Comparison of ENCODE assay signal across 8 cellular contexts in the genomic region with DNA sequence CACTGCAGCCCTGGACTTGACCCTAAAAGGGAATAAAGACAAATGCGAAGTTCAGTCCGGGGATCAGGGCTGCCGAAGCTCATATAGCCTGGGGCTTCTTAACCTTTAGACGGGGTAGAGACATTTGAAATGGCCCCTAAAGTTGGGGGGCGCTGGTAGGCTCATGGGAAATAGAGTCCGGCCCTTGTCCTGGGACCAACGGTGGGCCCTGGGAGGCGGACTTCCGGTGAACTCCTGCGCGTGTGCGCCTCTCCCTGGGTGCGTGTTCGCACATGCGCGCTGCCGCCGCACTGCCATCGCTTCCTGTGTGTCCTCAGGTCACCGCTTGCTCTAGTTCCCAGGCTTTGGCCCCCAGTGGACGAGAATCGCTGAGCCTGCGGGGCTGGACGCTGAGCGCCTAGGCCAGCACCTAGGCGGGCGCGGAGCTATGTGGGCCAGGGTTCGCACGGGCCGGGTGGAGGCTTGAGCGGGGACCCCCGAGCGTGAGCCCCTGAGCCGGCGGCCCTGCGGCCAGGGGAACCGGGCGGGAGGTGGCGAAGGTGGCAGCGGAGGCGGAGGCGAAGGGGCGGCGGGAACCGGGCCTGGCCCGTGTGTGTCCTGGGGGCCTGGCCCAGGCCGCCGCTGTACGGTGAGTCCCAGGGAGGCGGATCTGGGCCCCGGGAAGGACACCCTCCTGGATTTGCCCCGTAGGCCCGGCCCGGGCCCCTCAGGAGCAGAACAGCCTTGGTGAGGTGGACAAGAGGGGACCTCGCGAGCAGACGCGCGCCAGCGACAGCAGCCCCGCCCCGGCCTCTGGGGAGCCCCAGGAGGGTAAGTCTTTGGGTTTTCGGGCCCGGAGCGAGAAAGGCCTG. TPM values are rescaled to one million over a fixed set of nuclear protein-coding genes. Genes with fewer than 3 reads are reported as not detected.
DNase-seq lines count a peak whose midpoint lies in the region; ATAC-seq and TF ChIP-seq lines count a peak whose summit lies in the region.

No MANE protein-coding gene starts in this region.

- H3K9me3 ChIP-seq in ectodermal cell (ENCODE audit: control insufficient read depth, low read length), result no peaks in the 10 kb centered on the region
- H3K9me3 ChIP-seq in lung (ENCODE audit: control insufficient read depth in 2 of 2, insufficient read depth in 1 of 2, low read length in 1 of 2), result no peaks in the 10 kb centered on the region

- H3K36me3 ChIP-seq in ectodermal cell (ENCODE audit: control insufficient read depth, insufficient read depth, low read length) (peaks cover 6% of the 10 kb centered on the region), lung (ENCODE audit: control insufficient read depth in 2 of 2, insufficient read depth in 2 of 2, low read length in 2 of 2) (peaks cover 5 to 6% of the 10 kb centered on the region in 2 donors)

- H3K27me3 Mint-ChIP-seq in activated CD8-positive, alpha-beta T cell treated with anti-CD3 and anti-CD28 coated beads for 36 hours, result no peaks in the 10 kb centered on the region

- H3K4me1 ChIP-seq in ectodermal cell (ENCODE audit: control insufficient read depth, insufficient read depth, low read length) (no peaks in the 10 kb centered on the region), lung (ENCODE audit: control insufficient read depth in 2 of 2, insufficient read depth in 2 of 2, low read length in 2 of 2) (peaks cover 0 to 4% of the 10 kb centered on the region in 2 donors)

- POLR2A ChIA-PET in activated CD8-positive, alpha-beta T cell treated with anti-CD3 and anti-CD28 coated beads for 36 hours (lab: Charles Lee), result interaction anchor here (1.2 kb wide), 1 partner anchor 94 kb away, joined by 3 read pairs; no protein-coding TSS in a partner anchor

- TF ChIP-seq CTCF in activated CD8-positive, alpha-beta T cell treated with anti-CD3 and anti-CD28 coated beads for 36 hours (IDR thresholded peaks at IDR 0.05), result no peak
- TF ChIP-seq CTCF in lung (IDR thresholded peaks at IDR 0.05; ENCODE audit: control extremely low read depth, extremely low read depth), result no peak

- intact Hi-C loops in activated CD8-positive, alpha-beta T cell treated with anti-CD3 and anti-CD28 coated beads for 36 hours (cut with micrococcal nuclease), result no loop called here

- H3K4me3 Mint-ChIP-seq in activated CD8-positive, alpha-beta T cell treated with anti-CD3 and anti-CD28 coated beads for 36 hours, result peak overlapping the region; percentile 84

- peaks cover 36% of the 10 kb centered on the region for H3K36me3 Mint-ChIP-seq in activated CD8-positive, alpha-beta T cell treated with anti-CD3 and anti-CD28 coated beads for 36 hours (ENCODE audit: low read depth)

- ATAC-seq in GM19395 (IDR thresholded peaks at IDR 0.05; ENCODE audit: unreplicated experiment) (peak; percentile 93), HG03558 (IDR thresholded peaks at IDR 0.05; ENCODE audit: extremely low read depth, unreplicated experiment) (peak; percentile 73), lung (ENCODE audit: insufficient read depth, low FRiP score) (peak; percentile 100)
- ATAC-seq in activated CD8-positive, alpha-beta T cell treated with anti-CD3 and anti-CD28 coated beads for 36 hours, result peak; percentile 98

- DNase-seq in CD1c-positive myeloid dendritic cell (ENCODE audit: extremely low spot score) (peak; percentile 94), NCI-H82 treated with DMSO at 0.1 percent for 48 hours (lab: John Stamatoyannopoulos, UW; ENCODE audit: unreplicated experiment) (peak; percentile 61), lung (ENCODE audit: low spot score) (peak; percentile 95)
- DNase-seq in activated CD8-positive, alpha-beta T cell treated with anti-CD3 and anti-CD28 coated beads for 36 hours, result peak; percentile 91
- DNase-seq in stimulated activated CD4-positive, alpha-beta T cell treated with anti-CD3 and anti-CD28 coated beads, TNF-alpha, amount 100 ng/mL, for 24 hours (ENCODE audit: low read depth in 3 of 3), result peak; percentile 67 to 84 (median 72)

- H3K4me1 Mint-ChIP-seq in activated CD8-positive, alpha-beta T cell treated with anti-CD3 and anti-CD28 coated beads for 36 hours (ENCODE audit: low read depth), result peaks cover 26% of the 10 kb centered on the region

- H3K27ac Mint-ChIP-seq in activated CD8-positive, alpha-beta T cell treated with anti-CD3 and anti-CD28 coated beads for 36 hours, result peak overlapping the region; percentile 91

- CTCF ChIA-PET in activated CD8-positive, alpha-beta T cell treated with anti-CD3 and anti-CD28 coated beads for 36 hours (lab: Charles Lee), result no interaction called here

- 1% methylated on average over 66 of the region's 66 CpGs for WGBS in ectodermal cell, 2 experiments
- WGBS in lung, 2 donors, result 1% methylated on average over 47 to 66 of the region's 66 CpGs

- H3K27me3 ChIP-seq in ectodermal cell (ENCODE audit: control insufficient read depth, insufficient read depth, low read length, poor library complexity, severe bottlenecking), result no peaks in the 10 kb centered on the region
- H3K27me3 ChIP-seq in lung (ENCODE audit: control insufficient read depth, insufficient read depth), result no peaks in the 10 kb centered on the region

- peaks cover 2% of the 10 kb centered on the region for H3K9me3 Mint-ChIP-seq in activated CD8-positive, alpha-beta T cell treated with anti-CD3 and anti-CD28 coated beads for 36 hours

- H3K4me3 ChIP-seq in ectodermal cell (ENCODE audit: insufficient read depth, low read depth, low read length) (peak overlapping the region; percentile 94), lung (peak overlapping the region; percentile 97)

- H3K27ac ChIP-seq in ectodermal cell (ENCODE audit: insufficient read depth, low read depth, low read length, poor library complexity, severe bottlenecking) (peak overlapping the region; percentile 30), lung (ENCODE audit: low read depth in 1 of 2, low read length in 1 of 2) (peak overlapping the region; percentile 80 to 81)

RNA-seq across cellular contexts. Expression of a gene that starts 23.0 kb away (rescaled TPM):
- total RNA-seq in activated CD8-positive, alpha-beta T cell treated with anti-CD3 and anti-CD28 coated beads for 36 hours, result 10 to 100 TPM; 20.6 to 22.7 TPM
- 19.2 TPM for polyA plus RNA-seq in ectodermal cell (2013, experiment 1 of 4)
- polyA plus RNA-seq in ectodermal cell (2013, experiment 2 of 4), result 23.0 TPM
- 19.3 TPM for polyA plus RNA-seq in ectodermal cell (2013, experiment 3 of 4)
- 23.0 TPM for polyA plus RNA-seq in ectodermal cell (2013, experiment 4 of 4)
- 10 to 100 TPM; 22.6 to 36.5 TPM for total RNA-seq in lung
- 1 to 10 TPM; 9.3 to 9.4 TPM for polyA plus RNA-seq in lung

RNA-seq across cellular contexts. Expression of a gene that starts 24.2 kb away (rescaled TPM):
- under 1 TPM; 0.63 TPM for total RNA-seq in activated CD8-positive, alpha-beta T cell treated with anti-CD3 and anti-CD28 coated beads for 36 hours
- 0.61 TPM for polyA plus RNA-seq in ectodermal cell (2013, experiment 1 of 4)
- 0.41 TPM for polyA plus RNA-seq in ectodermal cell (2013, experiment 2 of 4)
- 0.27 TPM for polyA plus RNA-seq in ectodermal cell (2013, experiment 3 of 4)
- polyA plus RNA-seq in ectodermal cell (2013, experiment 4 of 4), result not detected
- total RNA-seq in lung, result 1 to 10 TPM; 5.2 to 9.0 TPM
- 1 to 10 TPM; 1.4 to 3.8 TPM for polyA plus RNA-seq in lung

Comparison
In these comparisons a context has a peak if more than half of its experiments do, and no peak if none do; other contexts are left out.
1. Peak in every context shown above with its lines: DNase-seq, ATAC-seq, H3K4me3 ChIP-seq and H3K27ac ChIP-seq.